Comparison of ENCODE assay signal across 24 cellular contexts in the genomic region with DNA sequence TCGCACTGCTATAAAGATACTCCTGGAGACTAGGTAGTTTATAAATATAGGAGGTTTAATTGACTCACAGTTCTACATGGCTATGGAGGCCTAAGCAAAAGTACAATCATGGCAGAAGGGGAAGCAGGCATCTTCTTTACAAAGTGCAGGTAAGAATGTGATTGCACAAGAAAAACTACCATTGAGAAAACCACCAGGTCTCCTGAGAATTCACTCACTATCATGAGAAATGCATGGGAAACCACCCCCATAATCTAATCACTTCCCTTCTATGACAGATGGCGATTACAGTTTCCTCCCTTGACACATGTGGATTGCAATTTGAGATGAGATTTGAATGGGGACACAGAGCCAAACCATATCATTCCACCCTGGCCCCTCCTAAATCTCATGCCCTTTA.
DNase-seq lines count a peak whose midpoint lies in the region; ATAC-seq and TF ChIP-seq lines count a peak whose summit lies in the region.
"Had no signal": no experiment of that assay in that cellular context is flagged by ENCODE, and none has a peak within 500 bp of the region (broad histone marks: within the 10 kb centered on the region; RNA-seq: fewer than 3 reads in every experiment).

No MANE protein-coding gene starts in this region.

- no peak for TF ChIP-seq CTCF in hepatocyte (IDR thresholded peaks at IDR 0.05; ENCODE audit: poor library complexity)
- no peak for TF ChIP-seq CTCF in GM10248 (IDR thresholded peaks at IDR 0.05; ENCODE audit: control extremely low read depth, extremely low read depth, low read depth, missing control alignments)

- peak overlapping the region in 8 of 11 experiments; percentile 9 to 38 (median 24); a peak in 13 of 22 replicates for H3K4me2 ChIP-seq in BLaER1 treated with 17β-estradiol and CSF1 and Interleukin-3, amounts not matched to agents 10 nM and 100 nM
- no peak overlapping the region for H3K4me2 ChIP-seq in hepatocyte
- H3K4me2 ChIP-seq: A549 had no signal

- no peak overlapping the region for H2AFZ ChIP-seq in hepatocyte

- H3K4me3 ChIP-seq in BLaER1 treated with 17β-estradiol and CSF1 and Interleukin-3, amounts not matched to agents 10 nM and 100 nM, result no peak overlapping the region
- H3K4me3 ChIP-seq in hepatocyte, result no peak overlapping the region
- H3K4me3 ChIP-seq: A549, cardiac muscle cell, left ventricle myocardium inferior, Peyer's patch, SJSA1, vagina had no signal

- H3K27ac ChIP-seq in BLaER1 treated with 17β-estradiol and CSF1 and Interleukin-3, amounts not matched to agents 10 nM and 100 nM, result peak overlapping the region in 2 of 11 experiments; percentile 1 to 53; a peak in 2 of 22 replicates
- no peak overlapping the region for H3K27ac ChIP-seq in hepatocyte
- H3K27ac ChIP-seq: A549, cardiac muscle cell, left ventricle myocardium inferior, Peyer's patch, SJSA1, vagina had no signal

- H3K9me2 ChIP-seq in hepatocyte (replicated peaks; ENCODE audit: insufficient read depth), result no peaks in the 10 kb centered on the region

- DNase-seq in NAMALWA (ENCODE audit: low spot score) (peak; percentile 17), hepatocyte (ENCODE audit: low spot score) (no peak), COR-L47 (lab: John Stamatoyannopoulos, UW) (no peak), GM10248 (ENCODE audit: extremely low spot score) (no peak)
- DNase-seq: activated CD4-positive, alpha-beta T cell treated with anti-CD3 and anti-CD28 coated beads, Interleukin-2, amount 50 U/mL, for 4 hours; activated naive CD4-positive, alpha-beta T cell; amniotic stem cell; dermis blood vessel endothelial cell; DMS 273 treated with DMSO at 0.1 percent for 48 hours; foreskin fibroblast; HCEC 1CT; left ventricle myocardium inferior; NCI-H1092; NCI-H2081 treated with DMSO at 0.1 percent for 48 hours; NCI-H446 treated with DMSO at 0.1 percent for 48 hours; Peyer's patch had no signal

- no peaks in the 10 kb centered on the region for H4K20me1 ChIP-seq in BLaER1 treated with 17β-estradiol and CSF1 and Interleukin-3, amounts not matched to agents 10 nM and 100 nM
- no peaks in the 10 kb centered on the region for H4K20me1 ChIP-seq in hepatocyte (ENCODE audit: insufficient read depth, poor library complexity, severe bottlenecking)

- CTCF ChIA-PET in GM10248 (lab: Yijun Ruan, JAX), result no interaction called here

- 82% methylated on average over 2 of the region's 2 CpGs for WGBS in hepatocyte (ENCODE audit: low lambda C conversion rate, missing lambda C conversion rate)

- peaks cover 0 to 8% (median 6%) of the 10 kb centered on the region in 10 experiments; a peak in 7 of 20 replicates for H3K4me1 ChIP-seq in BLaER1 treated with 17β-estradiol and CSF1 and Interleukin-3, amounts not matched to agents 10 nM and 100 nM
- no peaks in the 10 kb centered on the region for H3K4me1 ChIP-seq in hepatocyte (ENCODE audit: insufficient read depth)
- H3K4me1 ChIP-seq: A549, left ventricle myocardium inferior, Peyer's patch, SJSA1, vagina had no signal

- H3K36me3 ChIP-seq in BLaER1 treated with 17β-estradiol and CSF1 and Interleukin-3, amounts not matched to agents 10 nM and 100 nM, result peaks cover 0 to 5% (median 0%) of the 10 kb centered on the region in 11 experiments; a peak in 1 of 22 replicates
- no peaks in the 10 kb centered on the region for H3K36me3 ChIP-seq in hepatocyte (replicated peaks; ENCODE audit: insufficient read depth, low read depth)
- H3K36me3 ChIP-seq: cardiac muscle cell, left ventricle myocardium inferior, Peyer's patch, SJSA1, vagina had no signal

- POLR2A ChIA-PET in GM10248 (lab: Yijun Ruan, JAX), result no interaction called here

- no peaks in the 10 kb centered on the region for H3K79me2 ChIP-seq in hepatocyte

- peaks cover 12 to 24% (median 18%) of the 10 kb centered on the region in 11 experiments for H3K9me3 ChIP-seq in BLaER1 treated with 17β-estradiol and CSF1 and Interleukin-3, amounts not matched to agents 10 nM and 100 nM (replicated peaks in 1 of 11)
- H3K9me3 ChIP-seq in hepatocyte (ENCODE audit: low read depth), result no peaks in the 10 kb centered on the region
- H3K9me3 ChIP-seq: left ventricle myocardium inferior, Peyer's patch, vagina had no signal

- no peak overlapping the region for H3K9ac ChIP-seq in BLaER1 treated with 17β-estradiol and CSF1 and Interleukin-3, amounts not matched to agents 10 nM and 100 nM

- ATAC-seq in GM19438 (IDR thresholded peaks at IDR 0.05; ENCODE audit: low read depth, unreplicated experiment) (peak; percentile 64), HG02970 (IDR thresholded peaks at IDR 0.05; ENCODE audit: low FRiP score, unreplicated experiment) (peak; percentile 58), esophagus mucosa (no peak)
- ATAC-seq: A549 had no signal

- H3K27me3 ChIP-seq in BLaER1 treated with 17β-estradiol and CSF1 and Interleukin-3, amounts not matched to agents 10 nM and 100 nM, result no peaks in the 10 kb centered on the region
- H3K27me3 ChIP-seq in hepatocyte, result no peaks in the 10 kb centered on the region
- H3K27me3 ChIP-seq: cardiac muscle cell, Peyer's patch, SJSA1, vagina had no signal
